ENCODE assay signal across 8 cellular contexts in genomic region chr7:30136339-30136738, GRCh38. TPM values are rescaled to one million over a fixed set of nuclear protein-coding genes. Genes with fewer than 3 reads are reported as not detected.
DNase-seq lines count a peak whose midpoint lies in the region; ATAC-seq lines count a peak whose summit lies in the region.

No MANE protein-coding gene starts in this region.

- no peaks in the 10 kb centered on the region for H3K9me3 ChIP-seq in iPS-15b (ENCODE audit: control insufficient read depth, insufficient read depth, low read length)

- peaks cover 5% of the 10 kb centered on the region for H3K4me1 Mint-ChIP-seq in activated CD4-positive, alpha-beta memory T cell treated with anti-CD3 and anti-CD28 coated beads for 36 hours (ENCODE audit: low read depth)
- peaks cover 11% of the 10 kb centered on the region for H3K4me1 Mint-ChIP-seq in stimulated activated memory B cell treated with anti-CD40 and anti-IgM and Interleukin-4, amounts not matched to agents 10 μg/mL and 1 μg/mL and 100 μg/mL, for 72 hours

- CTCF ChIA-PET in activated CD4-positive, alpha-beta memory T cell treated with anti-CD3 and anti-CD28 coated beads for 36 hours (lab: Charles Lee), result no interaction called here

- H3K9me3 Mint-ChIP-seq in activated CD4-positive, alpha-beta memory T cell treated with anti-CD3 and anti-CD28 coated beads for 36 hours, result no peaks in the 10 kb centered on the region
- no peaks in the 10 kb centered on the region for H3K9me3 Mint-ChIP-seq in stimulated activated memory B cell treated with anti-CD40 and anti-IgM and Interleukin-4, amounts not matched to agents 10 μg/mL and 1 μg/mL and 100 μg/mL, for 72 hours

- no peak overlapping the region for H3K27ac Mint-ChIP-seq in activated CD4-positive, alpha-beta memory T cell treated with anti-CD3 and anti-CD28 coated beads for 36 hours
- H3K27ac Mint-ChIP-seq in stimulated activated memory B cell treated with anti-CD40 and anti-IgM and Interleukin-4, amounts not matched to agents 10 μg/mL and 1 μg/mL and 100 μg/mL, for 72 hours, result peak overlapping the region; percentile 70

- ATAC-seq in stimulated activated memory B cell treated with anti-CD40 and anti-IgM and Interleukin-4, amounts not matched to agents 10 μg/mL and 1 μg/mL and 100 μg/mL, for 72 hours, result no peak
- no peak for ATAC-seq in sciatic nerve
- no peak for ATAC-seq in GM21576 (IDR thresholded peaks at IDR 0.05; ENCODE audit: unreplicated experiment)

- no peaks in the 10 kb centered on the region for H3K36me3 Mint-ChIP-seq in activated CD4-positive, alpha-beta memory T cell treated with anti-CD3 and anti-CD28 coated beads for 36 hours
- no peaks in the 10 kb centered on the region for H3K36me3 Mint-ChIP-seq in stimulated activated memory B cell treated with anti-CD40 and anti-IgM and Interleukin-4, amounts not matched to agents 10 μg/mL and 1 μg/mL and 100 μg/mL, for 72 hours

- no peaks in the 10 kb centered on the region for H3K27me3 Mint-ChIP-seq in activated CD4-positive, alpha-beta memory T cell treated with anti-CD3 and anti-CD28 coated beads for 36 hours
- no peaks in the 10 kb centered on the region for H3K27me3 Mint-ChIP-seq in stimulated activated memory B cell treated with anti-CD40 and anti-IgM and Interleukin-4, amounts not matched to agents 10 μg/mL and 1 μg/mL and 100 μg/mL, for 72 hours

- H3K9ac ChIP-seq in iPS-15b (ENCODE audit: low read depth, low read length), result no peak overlapping the region

- peak overlapping the region; percentile 94 for H3K4me3 ChIP-seq in iPS-15b (ENCODE audit: low read depth, low read length)

- POLR2A ChIA-PET in activated CD4-positive, alpha-beta memory T cell treated with anti-CD3 and anti-CD28 coated beads for 36 hours (lab: Charles Lee), result interaction anchor here (0.9 to 1.2 kb wide), 2 partner anchors 11 to 108 kb away, joined by 3 read pairs; partner anchors contain the start of gene PLEKHA8

- peaks cover 27% of the 10 kb centered on the region for H3K27me3 ChIP-seq in iPS-15b (ENCODE audit: control insufficient read depth, insufficient read depth, low read length)

- peak overlapping the region; percentile 86 for H3K4me3 Mint-ChIP-seq in activated CD4-positive, alpha-beta memory T cell treated with anti-CD3 and anti-CD28 coated beads for 36 hours
- peak overlapping the region; percentile 89 for H3K4me3 Mint-ChIP-seq in stimulated activated memory B cell treated with anti-CD40 and anti-IgM and Interleukin-4, amounts not matched to agents 10 μg/mL and 1 μg/mL and 100 μg/mL, for 72 hours

- DNase-seq in NCI-H146 (lab: John Stamatoyannopoulos, UW) (peak; percentile 41), NCI-H146 treated with DMSO at 0.1 percent for 48 hours (lab: John Stamatoyannopoulos, UW; ENCODE audit: unreplicated experiment) (no peak), sciatic nerve (ENCODE audit: low spot score) (no peak), SHP77 treated with DMSO at 0.1 percent for 48 hours (lab: John Stamatoyannopoulos, UW) (no peak)
- no peak for DNase-seq in activated CD4-positive, alpha-beta memory T cell treated with anti-CD3 and anti-CD28 coated beads for 36 hours

- intact Hi-C loops in activated CD4-positive, alpha-beta memory T cell treated with anti-CD3 and anti-CD28 coated beads for 36 hours (cut with micrococcal nuclease), result loop anchor here (10.0 kb wide), 1 partner anchor 218 kb away; no protein-coding TSS in a partner anchor
- intact Hi-C loops in sciatic nerve (cut with DNase I), result no loop called here

- no peaks in the 10 kb centered on the region for H3K36me3 ChIP-seq in iPS-15b (ENCODE audit: control insufficient read depth, insufficient read depth, low read length)

- peaks cover 2% of the 10 kb centered on the region for H3K4me1 ChIP-seq in iPS-15b (ENCODE audit: control insufficient read depth, insufficient read depth, low read length)

RNA-seq across cellular contexts. Expression of gene MTURN, which starts 1.6 kb away (rescaled TPM):
- total RNA-seq in activated CD4-positive, alpha-beta memory T cell treated with anti-CD3 and anti-CD28 coated beads for 36 hours, result 1 to 10 TPM; 3.1 to 3.7 TPM
- 189 TPM for total RNA-seq in sciatic nerve

Comparison
In these comparisons a context has a peak if more than half of its experiments do, and no peak if none do; other contexts are left out.
1. RNA of gene MTURN, which starts 1.6 kb away (total RNA-seq): 189 TPM in sciatic nerve (single experiment); 3.1 to 3.7 TPM in activated CD4-positive, alpha-beta memory T cell treated with anti-CD3 and anti-CD28 coated beads for 36 hours; every median in the first group is over 10 times any median in the second.